Comparison of ENCODE assay signal across 1 cellular context in genomic region chr22:19037282-19038163, GRCh38.
TF ChIP-seq lines count a peak whose summit lies in the region.

No MANE protein-coding gene starts in this region.

TF ChIP-seq in GM23338, 12 proteins besides CTCF, POLR2A, EP300 and RAD21:
- TF ChIP-seq REST (IDR thresholded peaks at IDR 0.05; ENCODE audit: unreplicated experiment) = no peak
TF ChIP-seq in GM23338: peak in this region for 0.
